Comparison of ENCODE assay signal across 10 cellular contexts in the genomic region with DNA sequence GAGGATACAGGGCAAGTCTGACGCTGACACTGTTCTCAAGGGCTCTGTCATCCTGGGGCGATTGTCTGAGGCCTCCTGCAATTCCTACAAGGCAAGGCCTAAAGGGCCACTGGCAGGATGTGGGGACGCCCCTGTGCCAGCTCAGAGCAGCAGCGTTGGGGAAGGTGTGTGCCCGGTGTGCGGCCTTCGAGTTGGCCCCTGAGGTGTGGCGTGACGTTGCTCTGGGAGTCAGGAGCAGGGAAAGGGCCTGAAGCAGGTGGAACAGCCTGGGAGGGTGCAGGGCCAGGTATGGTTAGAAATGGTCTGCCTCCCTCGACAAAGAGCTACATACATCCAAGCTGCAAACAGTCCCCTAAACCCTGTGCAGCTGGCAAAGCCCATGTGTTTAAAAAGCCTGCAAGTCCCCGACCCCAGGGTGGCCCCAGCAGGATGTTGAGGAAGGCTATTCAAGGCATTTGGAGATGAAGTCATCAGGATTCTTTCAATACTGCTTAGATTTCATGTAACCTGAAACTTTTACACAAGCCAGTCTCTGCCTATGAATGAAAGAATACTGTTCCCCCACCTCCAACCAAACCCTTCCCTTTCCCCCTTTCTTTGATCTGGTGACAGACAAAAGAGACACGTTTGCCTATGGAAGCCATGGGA.
A peak's percentile ranks its signal among the peaks of the same experiment; 100 is the strongest.
DNase-seq lines count a peak whose midpoint lies in the region; ATAC-seq and TF ChIP-seq lines count a peak whose summit lies in the region.
"Had no signal": no experiment of that assay in that cellular context is flagged by ENCODE, and none has a peak within 500 bp of the region (broad histone marks: within the 10 kb centered on the region; RNA-seq: fewer than 3 reads in every experiment).

No MANE protein-coding gene starts in this region.

- H3K4me1 ChIP-seq in GM23338 (ENCODE audit: insufficient read depth) (peaks cover 4% of the 10 kb centered on the region), left lung (no peaks in the 10 kb centered on the region)
- H3K4me1 ChIP-seq: gastrocnemius medialis had no signal

- H3K36me3 Mint-ChIP-seq in GM23338 (ENCODE audit: low read depth) (no peaks in the 10 kb centered on the region; the same call in 2 of the 3 replicates), endothelial cell (ENCODE audit: low read depth, unreplicated experiment) (no peaks in the 10 kb centered on the region)

- ATAC-seq in GM23338 (peak; percentile 81), left lung (no peak)
- ATAC-seq: gastrocnemius medialis had no signal

- H3F3A ChIP-seq in GM23338 (replicated peaks; ENCODE audit: low read depth), result no peaks in the 10 kb centered on the region

- no peaks in the 10 kb centered on the region for H4K20me1 ChIP-seq in GM23338 (replicated peaks; ENCODE audit: insufficient read depth)

- no peak overlapping the region for H3K27ac ChIP-seq in GM23338 (ENCODE audit: low read depth)
- no peak overlapping the region for H3K27ac ChIP-seq in left lung
- H3K27ac ChIP-seq: gastrocnemius medialis, parathyroid adenoma had no signal

- H3K36me3 ChIP-seq in GM23338 (ENCODE audit: insufficient read depth) (no peaks in the 10 kb centered on the region), left lung (no peaks in the 10 kb centered on the region)
- H3K36me3 ChIP-seq: gastrocnemius medialis, Peyer's patch had no signal

- H3K4me3 ChIP-seq in GM23338 (no peak overlapping the region), left lung (no peak overlapping the region)
- H3K4me3 ChIP-seq: gastrocnemius medialis, Peyer's patch had no signal

- H3K9me3 Mint-ChIP-seq in GM23338 (no peaks in the 10 kb centered on the region), endothelial cell (ENCODE audit: unreplicated experiment) (no peaks in the 10 kb centered on the region)

- intact Hi-C loops in left lung (cut with DNase I), result no loop called here

- H2AFZ ChIP-seq in GM23338, result peak overlapping the region; percentile 23
- H2AFZ ChIP-seq: parathyroid adenoma had no signal

- TF ChIP-seq CTCF in GM23338 (conservative IDR thresholded peaks at IDR 0.05; ENCODE audit: low read depth in 2 of 2) (no peak), endothelial cell (IDR thresholded peaks at IDR 0.05; ENCODE audit: unreplicated experiment) (no peak), left lung (IDR thresholded peaks at IDR 0.05) (no peak)

- H3K9me2 ChIP-seq in GM23338 (ENCODE audit: insufficient read depth), result peaks cover 6% of the 10 kb centered on the region

- H3K27ac Mint-ChIP-seq in GM23338 (peak overlapping the region; percentile 45; the same call in 1 of the 2 replicates), endothelial cell (ENCODE audit: unreplicated experiment) (peak overlapping the region; percentile 21)

- H3K4me3 Mint-ChIP-seq in GM23338 (no peak overlapping the region), endothelial cell (ENCODE audit: unreplicated experiment) (no peak overlapping the region)

- no peaks in the 10 kb centered on the region for H3K27me3 ChIP-seq in GM23338 (ENCODE audit: insufficient read depth)
- H3K27me3 ChIP-seq in left lung, result no peaks in the 10 kb centered on the region
- H3K27me3 ChIP-seq: gastrocnemius medialis, Peyer's patch had no signal

- DNase-seq in GM23338 (ENCODE audit: low spot score), result peak; percentile 53
- peak; percentile 62 for DNase-seq in NCI-H2171 treated with DMSO at 0.1 percent for 48 hours (lab: John Stamatoyannopoulos, UW)
- no peak for DNase-seq in endothelial cell (ENCODE audit: low spot score)
- DNase-seq in renal cortical epithelial cell (ENCODE audit: low read depth), result peak; percentile 81
- no peak for DNase-seq in hippocampal formation (lab: John Stamatoyannopoulos, UW)
- DNase-seq in effector CD4-positive, alpha-beta T cell, result no peak
- no peak for DNase-seq in left lung
- DNase-seq: gastrocnemius medialis had no signal

- H3K9me3 ChIP-seq in left lung, result no peaks in the 10 kb centered on the region
- H3K9me3 ChIP-seq: gastrocnemius medialis, Peyer's patch had no signal

- H3K4me2 ChIP-seq in GM23338, result peak overlapping the region; percentile 57; the same call in 1 of the 2 replicates

- no peaks in the 10 kb centered on the region for H3K79me2 ChIP-seq in GM23338 (replicated peaks; ENCODE audit: insufficient read depth)
- H3K79me2 ChIP-seq: parathyroid adenoma had no signal

- H3K4me1 Mint-ChIP-seq in GM23338 (peaks cover 15% of the 10 kb centered on the region), endothelial cell (ENCODE audit: unreplicated experiment) (peaks cover 4% of the 10 kb centered on the region)

- H3K27me3 Mint-ChIP-seq in GM23338 (ENCODE audit: insufficient read depth, low read depth, poor library complexity), result peaks cover 6% of the 10 kb centered on the region
- no peaks in the 10 kb centered on the region for H3K27me3 Mint-ChIP-seq in endothelial cell (ENCODE audit: unreplicated experiment)

TF ChIP-seq in GM23338, 12 proteins besides CTCF, POLR2A, EP300 and RAD21 (continues in another document):
- TF ChIP-seq, protein P1, sequence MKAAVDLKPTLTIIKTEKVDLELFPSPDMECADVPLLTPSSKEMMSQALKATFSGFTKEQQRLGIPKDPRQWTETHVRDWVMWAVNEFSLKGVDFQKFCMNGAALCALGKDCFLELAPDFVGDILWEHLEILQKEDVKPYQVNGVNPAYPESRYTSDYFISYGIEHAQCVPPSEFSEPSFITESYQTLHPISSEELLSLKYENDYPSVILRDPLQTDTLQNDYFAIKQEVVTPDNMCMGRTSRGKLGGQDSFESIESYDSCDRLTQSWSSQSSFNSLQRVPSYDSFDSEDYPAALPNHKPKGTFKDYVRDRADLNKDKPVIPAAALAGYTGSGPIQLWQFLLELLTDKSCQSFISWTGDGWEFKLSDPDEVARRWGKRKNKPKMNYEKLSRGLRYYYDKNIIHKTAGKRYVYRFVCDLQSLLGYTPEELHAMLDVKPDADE (IDR thresholded peaks at IDR 0.05), result no peak
- TF ChIP-seq NANOG (IDR thresholded peaks at IDR 0.05; ENCODE audit: borderline replicate concordance) (no peak), JUNB (IDR thresholded peaks at IDR 0.05; ENCODE audit: unreplicated experiment) (no peak), EZH2 (IDR thresholded peaks at IDR 0.05; ENCODE audit: low read depth, unreplicated experiment) (no peak), ZNF331 (CRISPR knock-in tag; IDR thresholded peaks at IDR 0.05; ENCODE audit: low read depth) (no peak), ZNF114 (CRISPR knock-in tag; IDR thresholded peaks at IDR 0.05) (no peak)
- TF ChIP-seq, protein P2, sequence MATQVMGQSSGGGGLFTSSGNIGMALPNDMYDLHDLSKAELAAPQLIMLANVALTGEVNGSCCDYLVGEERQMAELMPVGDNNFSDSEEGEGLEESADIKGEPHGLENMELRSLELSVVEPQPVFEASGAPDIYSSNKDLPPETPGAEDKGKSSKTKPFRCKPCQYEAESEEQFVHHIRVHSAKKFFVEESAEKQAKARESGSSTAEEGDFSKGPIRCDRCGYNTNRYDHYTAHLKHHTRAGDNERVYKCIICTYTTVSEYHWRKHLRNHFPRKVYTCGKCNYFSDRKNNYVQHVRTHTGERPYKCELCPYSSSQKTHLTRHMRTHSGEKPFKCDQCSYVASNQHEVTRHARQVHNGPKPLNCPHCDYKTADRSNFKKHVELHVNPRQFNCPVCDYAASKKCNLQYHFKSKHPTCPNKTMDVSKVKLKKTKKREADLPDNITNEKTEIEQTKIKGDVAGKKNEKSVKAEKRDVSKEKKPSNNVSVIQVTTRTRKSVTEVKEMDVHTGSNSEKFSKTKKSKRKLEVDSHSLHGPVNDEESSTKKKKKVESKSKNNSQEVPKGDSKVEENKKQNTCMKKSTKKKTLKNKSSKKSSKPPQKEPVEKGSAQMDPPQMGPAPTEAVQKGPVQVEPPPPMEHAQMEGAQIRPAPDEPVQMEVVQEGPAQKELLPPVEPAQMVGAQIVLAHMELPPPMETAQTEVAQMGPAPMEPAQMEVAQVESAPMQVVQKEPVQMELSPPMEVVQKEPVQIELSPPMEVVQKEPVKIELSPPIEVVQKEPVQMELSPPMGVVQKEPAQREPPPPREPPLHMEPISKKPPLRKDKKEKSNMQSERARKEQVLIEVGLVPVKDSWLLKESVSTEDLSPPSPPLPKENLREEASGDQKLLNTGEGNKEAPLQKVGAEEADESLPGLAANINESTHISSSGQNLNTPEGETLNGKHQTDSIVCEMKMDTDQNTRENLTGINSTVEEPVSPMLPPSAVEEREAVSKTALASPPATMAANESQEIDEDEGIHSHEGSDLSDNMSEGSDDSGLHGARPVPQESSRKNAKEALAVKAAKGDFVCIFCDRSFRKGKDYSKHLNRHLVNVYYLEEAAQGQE (IDR thresholded peaks at IDR 0.05; ENCODE audit: unreplicated experiment), result no peak

Comparison
In these comparisons a context has a peak if more than half of its experiments do, and no peak if none do; other contexts are left out.
1. DNase-seq: peak in GM23338 (single experiment), NCI-H2171 treated with DMSO at 0.1 percent for 48 hours (single experiment) and renal cortical epithelial cell (single experiment); none in endothelial cell (single experiment), hippocampal formation (0 of 2), effector CD4-positive, alpha-beta T cell (single experiment) and left lung (0 of 2).